In genomic region chr12:116754097-116754496, GRCh38 we compare ENCODE assay signal across 6 cellular contexts. TPM values are rescaled to one million over a fixed set of nuclear protein-coding genes. Genes with fewer than 3 reads are reported as not detected.
DNase-seq lines count a peak whose midpoint lies in the region; ATAC-seq, FAIRE-seq and TF ChIP-seq lines count a peak whose summit lies in the region.
"Not testable (repeated sequence)": the region's sequence is repeated elsewhere in the genome, so short reads cannot be mapped to it uniquely, and the experiment has no call there.
"Had no signal": no experiment of that assay in that cellular context is flagged by ENCODE, and none has a peak within 500 bp of the region (broad histone marks: within the 10 kb centered on the region; RNA-seq: fewer than 3 reads in every experiment).

No MANE protein-coding gene starts in this region.

- H2BK12ac ChIP-seq in neuronal stem cell (ENCODE audit: low read length): not testable (repeated sequence)

- not testable (repeated sequence) for TF ChIP-seq CTCF in C4-2B (conservative IDR thresholded peaks at IDR 0.05); VCaP (conservative IDR thresholded peaks at IDR 0.05); K562 (IDR thresholded peaks at IDR 0.05 in 2 of 3, conservative IDR thresholded peaks at IDR 0.05 in 1 of 3; ENCODE audit: insufficient read depth in 2 of 3, low read depth in 1 of 3, low read length in 3 of 3)

- CTCF ChIA-PET in K562 (lab: Yijun Ruan, JAX; ENCODE audit: low intra/inter-chr PET ratio): not testable (repeated sequence)

- H3K9ac ChIP-seq in K562 (ENCODE audit: insufficient read depth in 1 of 2, low read depth in 2 of 2, low read length in 2 of 2); neuronal stem cell (ENCODE audit: low read depth, low read length, poor library complexity): not testable (repeated sequence)

- TF ChIP-seq POLR2A in K562 (conservative IDR thresholded peaks at IDR 0.05): not testable (repeated sequence)

- H3K36me3 ChIP-seq in K562 (ENCODE audit: control insufficient read depth, insufficient read depth, low read length): not testable (repeated sequence)
- H3K36me3 ChIP-seq in neuronal stem cell (replicated peaks in 1 of 2; ENCODE audit: control insufficient read depth in 2 of 2, insufficient read depth in 2 of 2, low read length in 2 of 2): peaks cover 10 to 55% of the 10 kb centered on the region in 2 donors

- H3K14ac ChIP-seq in neuronal stem cell (ENCODE audit: low read length): peak overlapping the region; percentile 47

- H3K4ac ChIP-seq in neuronal stem cell (ENCODE audit: low read length): not testable (repeated sequence)

- not testable (repeated sequence) for H3K4me3 ChIP-seq in K562
- H3K4me3 ChIP-seq in neuronal stem cell (ENCODE audit: low read length in 2 of 2): peak overlapping the region in 1 of 2 donors; percentile 69

- not testable (repeated sequence) for H4K20me1 ChIP-seq in K562 (replicated peaks; ENCODE audit: control insufficient read depth, insufficient read depth, low read length)

- H3K4me1 Mint-ChIP-seq in IgD-negative memory B cell: not testable (repeated sequence)

- H4K91ac ChIP-seq in neuronal stem cell (ENCODE audit: low read depth, low read length, poor library complexity): not testable (repeated sequence)

- H3K4me1 ChIP-seq in K562 (replicated peaks in 1 of 2; ENCODE audit: control insufficient read depth in 2 of 2, insufficient read depth in 2 of 2, low read length in 2 of 2); neuronal stem cell (ENCODE audit: control insufficient read depth in 2 of 2, insufficient read depth in 1 of 2, low read depth in 1 of 2, low read length in 2 of 2): not testable (repeated sequence)

- intact Hi-C loops in K562 (cut with micrococcal nuclease): not testable (repeated sequence)

- TF ChIP-seq EP300 in K562 (IDR thresholded peaks at IDR 0.05; ENCODE audit: low read length): not testable (repeated sequence)

- POLR2A ChIA-PET in K562 (lab: Yijun Ruan, JAX): not testable (repeated sequence)

- not testable (repeated sequence) for H3K9me3 ChIP-seq in K562 (replicated peaks; ENCODE audit: control insufficient read depth, insufficient read depth, low read depth, low read length); neuronal stem cell (replicated peaks in 1 of 2; ENCODE audit: control insufficient read depth in 2 of 2, insufficient read depth in 1 of 2, low read depth in 1 of 2, low read length in 2 of 2)

- H3K9me3 Mint-ChIP-seq in IgD-negative memory B cell: not testable (repeated sequence)

- not testable (repeated sequence) for H3K4me3 Mint-ChIP-seq in IgD-negative memory B cell

- H2BK15ac ChIP-seq in neuronal stem cell (ENCODE audit: low read length): not testable (repeated sequence)

- H3K23ac ChIP-seq in neuronal stem cell (ENCODE audit: low read depth, low read length, poor library complexity): not testable (repeated sequence)

- H3K27me3 ChIP-seq in K562 (ENCODE audit: control insufficient read depth in 2 of 2, insufficient read depth in 2 of 2, low read length in 2 of 2): peaks cover 2 to 11% of the 10 kb centered on the region in 2 experiments; a peak in 2 of 5 replicates
- H3K27me3 ChIP-seq in neuronal stem cell (ENCODE audit: control insufficient read depth in 3 of 3, insufficient read depth in 3 of 3, low read depth in 1 of 3, low read length in 3 of 3): not testable (repeated sequence)

- H2BK120ac ChIP-seq in neuronal stem cell (ENCODE audit: low read depth, low read length): not testable (repeated sequence)

- not testable (repeated sequence) for DNase-seq in K562 (ENCODE audit: extremely low read depth in 1 of 4, low spot score in 3 of 4); neuronal stem cell (ENCODE audit: low spot score)

- not testable (repeated sequence) for ATAC-seq in K562

- H4K8ac ChIP-seq in neuronal stem cell (ENCODE audit: low read depth, low read length): not testable (repeated sequence)

- H2AFZ ChIP-seq in K562 (ENCODE audit: low read depth, low read length); neuronal stem cell (ENCODE audit: low read length): not testable (repeated sequence)

- not testable (repeated sequence) for H2BK5ac ChIP-seq in neuronal stem cell (ENCODE audit: low read length)

- in situ Hi-C loops in K562 (cut with MboI): not testable (repeated sequence)

- H2AK5ac ChIP-seq in neuronal stem cell (ENCODE audit: low read depth, low read length): not testable (repeated sequence)

- not testable (repeated sequence) for H3K9me1 ChIP-seq in K562 (ENCODE audit: control insufficient read depth, insufficient read depth, low read length)

- peak overlapping the region; percentile 23; the same call in 1 of the 2 replicates for H3K27ac ChIP-seq in C4-2B
- H3K27ac ChIP-seq in VCaP: peak overlapping the region; percentile 56
- H3K27ac ChIP-seq in K562 (ENCODE audit: extremely low read depth, low read depth, low read length); neuronal stem cell (replicated peaks; ENCODE audit: low read length): not testable (repeated sequence)

- 9% methylated on average over 5 of the region's 5 CpGs for WGBS in K562 (ENCODE audit: insufficient coverage, low coverage, missing lambda C conversion rate)
- no CpG with 5 or more reads among the region's 5 CpGs for WGBS in neuronal stem cell (ENCODE audit: extremely low coverage in 2 of 2, insufficient read length in 2 of 2, insufficient replicate concordance in 1 of 2), 2 donors

- peaks cover 29% of the 10 kb centered on the region for H3K36me3 Mint-ChIP-seq in IgD-negative memory B cell

- peak overlapping the region in 2 of 3 donors; percentile 5 to 13 for H3K27ac Mint-ChIP-seq in IgD-negative memory B cell

- FAIRE-seq in K562 (lab: Jason Lieb, UNC): not testable (repeated sequence)

- H3K4me2 ChIP-seq in K562 (ENCODE audit: insufficient read depth, low read length); neuronal stem cell (ENCODE audit: insufficient read depth, low read length, poor library complexity, severe bottlenecking): not testable (repeated sequence)

- H3K79me1 ChIP-seq in neuronal stem cell (ENCODE audit: low read depth, low read length): not testable (repeated sequence)

- not testable (repeated sequence) for H3K79me2 ChIP-seq in K562 (ENCODE audit: control insufficient read depth, insufficient read depth, low read length)

- H3K27me3 Mint-ChIP-seq in IgD-negative memory B cell: not testable (repeated sequence)

- H3K18ac ChIP-seq in neuronal stem cell (ENCODE audit: low read length): not testable (repeated sequence)

- TF ChIP-seq RAD21 in K562 (CRISPR knock-in tag; conservative IDR thresholded peaks at IDR 0.05 in 1 of 2, IDR thresholded peaks at IDR 0.05 in 1 of 2): not testable (repeated sequence)

- not testable (repeated sequence) for BruUV-seq in K562 (replicated peaks; lab: Mats Ljungman, UMichigan)

TF ChIP-seq in K562, 482 proteins besides CTCF, POLR2A, EP300 and RAD21:
- peak; percentile 55 for TF ChIP-seq ZNF146 (CRISPR knock-in tag; IDR thresholded peaks at IDR 0.05; ENCODE audit: unreplicated experiment)

RNA-seq across cellular contexts. Expression of gene RNFT2, which starts 16.0 kb away (rescaled TPM):
- 3.3 TPM for polyA plus RNA-seq in IgD-negative memory B cell
- 16.0 and 21.8 TPM in 2 replicates for total RNA-seq in K562 (2011; cell fraction: chromatin; rRNA removed; ENCODE audit: low replicate concordance)
- total RNA-seq in K562 (2011; cell fraction: nucleolus; rRNA removed): 12.7 and 13.2 TPM in 2 replicates
- 18.5 and 28.9 TPM in 2 replicates for total RNA-seq in K562 (2011; cell fraction: nucleoplasm; rRNA removed)
- total RNA-seq in K562 (2014; rRNA removed): 7.9 and 9.8 TPM in 2 replicates
- 9.5 and 10.5 TPM in 2 replicates for total RNA-seq in K562 (2014; rRNA removed; fragmentation: Illumina TruSeq; extraction: Trizol)
- 11.3 and 12.0 TPM in 2 replicates for total RNA-seq in K562 (2015; rRNA removed; fragmentation: Illumina TruSeq; extraction: Trizol)
- total RNA-seq in K562 (2021): 23.5 and 26.3 TPM in 2 replicates
- polyA plus RNA-seq in K562 (2011; rRNA removed): 8.5 and 14.1 TPM in 2 replicates
- 10.0 and 12.1 TPM in 2 replicates for polyA plus RNA-seq in K562 (2011; cell fraction: cytosol; rRNA removed)
- 7.1 and 7.3 TPM in 2 replicates for polyA plus RNA-seq in K562 (2011; cell fraction: nucleus; rRNA removed)
- 8.7 and 9.8 TPM in 2 replicates for polyA plus RNA-seq in K562 (2012)
- 3.5 and 3.6 TPM in 2 replicates for polyA plus RNA-seq in K562 (2014; fragmentation: Illumina TruSeq; extraction: Trizol)
- 10 to 100 TPM in 1 of 2 experiments, 1 to 10 TPM in 1; 7.1 to 17.3 TPM for polyA plus RNA-seq in K562 (2014; fragmentation: Nextera tagmentation; extraction: Ambion mirVana)
- 10.0 and 11.9 TPM in 2 replicates for polyA plus RNA-seq in K562 (2014; rRNA removed)
- 21.2 TPM in 2 replicates for polyA minus RNA-seq in K562 (2011; rRNA and poly(A)+ RNA removed)
- 14.4 and 15.7 TPM in 2 replicates for polyA minus RNA-seq in K562 (2011; cell fraction: cytosol; rRNA and poly(A)+ RNA removed)
- 1.8 and 3.7 TPM in 2 replicates for polyA minus RNA-seq in K562 (2011; cell fraction: nucleus; rRNA and poly(A)+ RNA removed)
- polyA plus RNA-seq in neuronal stem cell (2013, experiment 1 of 2): 31.1 TPM
- 32.2 TPM for polyA plus RNA-seq in neuronal stem cell (2013, experiment 2 of 2)
- polyA plus RNA-seq: CD14-positive monocyte had no signal

RNA-seq across cellular contexts. Expression of gene SPRING1, which starts 16.2 kb away (rescaled TPM):
- polyA plus RNA-seq in IgD-negative memory B cell (33.0 TPM), K562 (2011; rRNA removed) (8.0 TPM in 2 replicates), K562 (2014; fragmentation: Illumina TruSeq; extraction: Trizol) (8.0 and 11.1 TPM in 2 replicates), K562 (2014; fragmentation: Nextera tagmentation; extraction: Ambion mirVana) (1 to 10 TPM; 1.1 to 1.9 TPM), K562 (2014; rRNA removed) (6.3 and 9.1 TPM in 2 replicates)
- 6.1 and 6.6 TPM in 2 replicates for total RNA-seq in K562 (2011; cell fraction: chromatin; rRNA removed; ENCODE audit: low replicate concordance)
- total RNA-seq in K562 (2011; cell fraction: nucleolus; rRNA removed): 5.5 and 5.7 TPM in 2 replicates
- total RNA-seq in K562 (2011; cell fraction: nucleoplasm; rRNA removed): 6.2 and 9.8 TPM in 2 replicates
- total RNA-seq in K562 (2014; rRNA removed) (11.9 and 15.2 TPM in 2 replicates), K562 (2014; rRNA removed; fragmentation: Illumina TruSeq; extraction: Trizol) (7.0 and 7.9 TPM in 2 replicates), K562 (2015; rRNA removed; fragmentation: Illumina TruSeq; extraction: Trizol) (8.8 and 8.9 TPM in 2 replicates), K562 (2021) (19.1 and 20.0 TPM in 2 replicates)
- polyA plus RNA-seq in K562 (2011; cell fraction: cytosol; rRNA removed): 8.2 and 11.5 TPM in 2 replicates
- polyA plus RNA-seq in K562 (2011; cell fraction: nucleus; rRNA removed): 4.8 and 6.7 TPM in 2 replicates
- polyA plus RNA-seq in K562 (2012): 9.2 and 17.4 TPM in 2 replicates
- 11.1 and 11.8 TPM in 2 replicates for polyA minus RNA-seq in K562 (2011; rRNA and poly(A)+ RNA removed)
- polyA minus RNA-seq in K562 (2011; cell fraction: cytosol; rRNA and poly(A)+ RNA removed): 6.8 and 7.4 TPM in 2 replicates
- 3.2 and 3.8 TPM in 2 replicates for polyA minus RNA-seq in K562 (2011; cell fraction: nucleus; rRNA and poly(A)+ RNA removed)
- 21.8 TPM for polyA plus RNA-seq in neuronal stem cell (2013, experiment 1 of 2)
- 21.8 TPM for polyA plus RNA-seq in neuronal stem cell (2013, experiment 2 of 2)
